Comparison of ENCODE assay signal across 11 cellular contexts in genomic region chr2:46747297-46747818, GRCh38. TPM values are rescaled to one million over a fixed set of nuclear protein-coding genes. Genes with fewer than 3 reads are reported as not detected.
A peak's percentile ranks its signal among the peaks of the same experiment; 100 is the strongest.
DNase-seq lines count a peak whose midpoint lies in the region; ATAC-seq and TF ChIP-seq lines count a peak whose summit lies in the region.
"Had no signal": no experiment of that assay in that cellular context is flagged by ENCODE, and none has a peak within 500 bp of the region (broad histone marks: within the 10 kb centered on the region; RNA-seq: fewer than 3 reads in every experiment).

No MANE protein-coding gene starts in this region.

- H3K27me3 ChIP-seq in right cardiac atrium (ENCODE audit: control insufficient read depth, insufficient read depth) (no peaks in the 10 kb centered on the region), upper lobe of right lung (no peaks in the 10 kb centered on the region)

- H3K27ac ChIP-seq in right cardiac atrium (ENCODE audit: low read length) (no peak overlapping the region), upper lobe of right lung (no peak overlapping the region)
- H3K27ac ChIP-seq: RWPE1 had no signal

- H3K27ac Mint-ChIP-seq in activated T-helper 1 cell treated with anti-CD3 and anti-CD28 coated beads, Interleukin-12 subunit alpha, Interleukin-12 subunit beta, Interleukin-2, Interleukin-4 antibody, amounts not matched to agents 30 ng/mL and 10 ng/mL and 1 ng/mL, durations not matched to agents 14 hours and 24 hours and 36 hours = no peak overlapping the region

- H3K4me1 ChIP-seq in right cardiac atrium (ENCODE audit: control insufficient read depth, insufficient read depth, low read length) (peaks cover 4% of the 10 kb centered on the region), upper lobe of right lung (peaks cover 20% of the 10 kb centered on the region)

- peaks cover 11% of the 10 kb centered on the region for H3K4me1 Mint-ChIP-seq in activated T-helper 1 cell treated with anti-CD3 and anti-CD28 coated beads, Interleukin-12 subunit alpha, Interleukin-12 subunit beta, Interleukin-2, Interleukin-4 antibody, amounts not matched to agents 30 ng/mL and 10 ng/mL and 1 ng/mL, durations not matched to agents 14 hours and 24 hours and 36 hours (ENCODE audit: low read depth)

- intact Hi-C loops in right cardiac atrium (cut with DNase I) (no loop called here), Right ventricle myocardium inferior (cut with DNase I) (no loop called here), upper lobe of right lung (cut with DNase I) (no loop called here)
- intact Hi-C loops in activated T-helper 1 cell treated with anti-CD3 and anti-CD28 coated beads, Interleukin-12 subunit alpha, Interleukin-12 subunit beta, Interleukin-2, Interleukin-4 antibody, amounts not matched to agents 30 ng/mL and 10 ng/mL and 1 ng/mL, durations not matched to agents 14 hours and 24 hours and 36 hours (cut with micrococcal nuclease) = no loop called here

- WGBS in right cardiac atrium = 73% methylated on average over 3 of the region's 3 CpGs

- H3K9me3 ChIP-seq in right cardiac atrium (ENCODE audit: control insufficient read depth, low read length) (no peaks in the 10 kb centered on the region), upper lobe of right lung (no peaks in the 10 kb centered on the region)

- no peaks in the 10 kb centered on the region for H3K9me3 Mint-ChIP-seq in activated T-helper 1 cell treated with anti-CD3 and anti-CD28 coated beads, Interleukin-12 subunit alpha, Interleukin-12 subunit beta, Interleukin-2, Interleukin-4 antibody, amounts not matched to agents 30 ng/mL and 10 ng/mL and 1 ng/mL, durations not matched to agents 14 hours and 24 hours and 36 hours

- H3K4me3 ChIP-seq in right cardiac atrium (ENCODE audit: low read length) = no peak overlapping the region
- H3K4me3 ChIP-seq in upper lobe of right lung = no peak overlapping the region

- H3K36me3 ChIP-seq in upper lobe of right lung = no peaks in the 10 kb centered on the region

- peaks cover 3% of the 10 kb centered on the region for H3K36me3 Mint-ChIP-seq in activated T-helper 1 cell treated with anti-CD3 and anti-CD28 coated beads, Interleukin-12 subunit alpha, Interleukin-12 subunit beta, Interleukin-2, Interleukin-4 antibody, amounts not matched to agents 30 ng/mL and 10 ng/mL and 1 ng/mL, durations not matched to agents 14 hours and 24 hours and 36 hours (ENCODE audit: low read depth)

- H3K27me3 Mint-ChIP-seq in activated T-helper 1 cell treated with anti-CD3 and anti-CD28 coated beads, Interleukin-12 subunit alpha, Interleukin-12 subunit beta, Interleukin-2, Interleukin-4 antibody, amounts not matched to agents 30 ng/mL and 10 ng/mL and 1 ng/mL, durations not matched to agents 14 hours and 24 hours and 36 hours (ENCODE audit: insufficient read depth) = no peaks in the 10 kb centered on the region

- peak; percentile 37 to 39 for ATAC-seq in right cardiac atrium
- no peak for ATAC-seq in Right ventricle myocardium inferior
- ATAC-seq in upper lobe of right lung = peak; percentile 62
- no peak for ATAC-seq in HG02970 (IDR thresholded peaks at IDR 0.05; ENCODE audit: low FRiP score, unreplicated experiment)
- no peak for ATAC-seq in GM21825 (IDR thresholded peaks at IDR 0.05; ENCODE audit: unreplicated experiment)

- no peak overlapping the region for H3K4me3 Mint-ChIP-seq in activated T-helper 1 cell treated with anti-CD3 and anti-CD28 coated beads, Interleukin-12 subunit alpha, Interleukin-12 subunit beta, Interleukin-2, Interleukin-4 antibody, amounts not matched to agents 30 ng/mL and 10 ng/mL and 1 ng/mL, durations not matched to agents 14 hours and 24 hours and 36 hours

- TF ChIP-seq CTCF in upper lobe of right lung (IDR thresholded peaks at IDR 0.05) = no peak

- DNase-seq in right cardiac atrium = no peak
- DNase-seq in Right ventricle myocardium inferior (ENCODE audit: missing footprints) = no peak
- peak; percentile 79 for DNase-seq in SKM-1 treated with dmso at 0.1 percent for 144 hours (lab: John Stamatoyannopoulos, UW; ENCODE audit: unreplicated experiment)
- peak; percentile 45 for DNase-seq in fibroblast of gingiva (ENCODE audit: low read depth)
- DNase-seq in upper lobe of right lung = no peak
- DNase-seq in activated T-helper 1 cell treated with anti-CD3 and anti-CD28 coated beads, Interleukin-12 subunit alpha, Interleukin-12 subunit beta, Interleukin-2, Interleukin-4 antibody, amounts not matched to agents 30 ng/mL and 10 ng/mL and 1 ng/mL, durations not matched to agents 14 hours and 24 hours and 36 hours (ENCODE audit: low spot score) = no peak
- DNase-seq: hypothalamus, NCI-H1417 had no signal

RNA-seq across cellular contexts. Expression of gene SOCS5, which starts 48.3 kb away (rescaled TPM):
- 10 to 100 TPM; 22.4 to 27.5 (median 23.3) TPM for total RNA-seq in right cardiac atrium
- 9.4 TPM for polyA plus RNA-seq in right cardiac atrium
- 18.2 TPM for total RNA-seq in Right ventricle myocardium inferior
- 27.5 TPM for total RNA-seq in upper lobe of right lung
- 6.5 and 6.6 TPM in 2 replicates for total RNA-seq in activated T-helper 1 cell treated with anti-CD3 and anti-CD28 coated beads, Interleukin-12 subunit alpha, Interleukin-12 subunit beta, Interleukin-2, Interleukin-4 antibody, amounts not matched to agents 30 ng/mL and 10 ng/mL and 1 ng/mL, durations not matched to agents 14 hours and 24 hours and 36 hours

Comparison
In these comparisons a context has a peak if more than half of its experiments do, and no peak if none do; other contexts are left out.
1. ATAC-seq: peak in right cardiac atrium (2 of 2) and upper lobe of right lung (single experiment); none in Right ventricle myocardium inferior (single experiment), HG02970 (single experiment) and GM21825 (single experiment).
2. DNase-seq: peak in SKM-1 treated with dmso at 0.1 percent for 144 hours (single experiment) and fibroblast of gingiva (single experiment); none in right cardiac atrium (0 of 3), Right ventricle myocardium inferior (single experiment), upper lobe of right lung (single experiment) and activated T-helper 1 cell treated with anti-CD3 and anti-CD28 coated beads, Interleukin-12 subunit alpha, Interleukin-12 subunit beta, Interleukin-2, Interleukin-4 antibody, amounts not matched to agents 30 ng/mL and 10 ng/mL and 1 ng/mL, durations not matched to agents 14 hours and 24 hours and 36 hours (single experiment).